In genomic region chr2:20584045-20584636, GRCh38 we compare ENCODE assay signal across 10 cellular contexts.
DNase-seq lines count a peak whose midpoint lies in the region; ATAC-seq, FAIRE-seq and TF ChIP-seq lines count a peak whose summit lies in the region.
"Had no signal": no experiment of that assay in that cellular context is flagged by ENCODE, and none has a peak within 500 bp of the region (broad histone marks: within the 10 kb centered on the region; RNA-seq: fewer than 3 reads in every experiment).

No MANE protein-coding gene starts in this region.

- no peaks in the 10 kb centered on the region for H3K36me3 ChIP-seq in adrenal gland (replicated peaks in 1 of 2)

- DNase-seq in H54 (ENCODE audit: insufficient read length, low spot score): peak; percentile 74
- peak in 2 of 7 donors; percentile 40 to 63 for DNase-seq in adrenal gland
- peak in 2 of 3 donors; percentile 15 to 48 for DNase-seq in right cardiac atrium
- DNase-seq in skeletal muscle cell (ENCODE audit: low read depth): peak; percentile 62
- DNase-seq in D341Med (ENCODE audit: low spot score): no peak
- no peak for DNase-seq in NCI-H1092 treated with DMSO at 0.1 percent for 48 hours (lab: John Stamatoyannopoulos, UW)
- no peak for DNase-seq in H4 (ENCODE audit: low spot score)
- DNase-seq: NCI-H524; stimulated activated CD4-positive, alpha-beta T cell treated with anti-CD3 and anti-CD28 coated beads, Interleukin-4, amount 100 ng/mL, for 24 hours had no signal

- no peak for FAIRE-seq in H54 (lab: Jason Lieb, UNC)

- H3K27ac ChIP-seq in adrenal gland (peak overlapping the region in 4 of 5 donors; percentile 60 to 90 (median 72)), right cardiac atrium (ENCODE audit: low read length) (peak overlapping the region; percentile 13)

- H3K27me3 ChIP-seq in adrenal gland (no peaks in the 10 kb centered on the region), right cardiac atrium (ENCODE audit: control insufficient read depth, insufficient read depth) (no peaks in the 10 kb centered on the region)

- no peak for TF ChIP-seq CTCF in adrenal gland (IDR thresholded peaks at IDR 0.05)

- TF ChIP-seq POLR2A in H54 (IDR thresholded peaks at IDR 0.05; ENCODE audit: low read depth, low read length): no peak
- no peak for TF ChIP-seq POLR2A in adrenal gland (IDR thresholded peaks at IDR 0.05)

- ATAC-seq in right cardiac atrium (peak in 1 of 2 donors; percentile 1), HG03196 (IDR thresholded peaks at IDR 0.05; ENCODE audit: unreplicated experiment) (no peak)

- H3K9me3 ChIP-seq in adrenal gland (replicated peaks in 1 of 3) (no peaks in the 10 kb centered on the region), right cardiac atrium (ENCODE audit: control insufficient read depth, low read length) (no peaks in the 10 kb centered on the region)

- intact Hi-C loops in adrenal gland (cut with DNase I): no loop called here
- intact Hi-C loops in right cardiac atrium (cut with DNase I): no loop called here

- peaks cover 31 to 45% of the 10 kb centered on the region in 2 donors for H3K4me1 ChIP-seq in adrenal gland (replicated peaks in 1 of 2)
- peaks cover 34% of the 10 kb centered on the region for H3K4me1 ChIP-seq in right cardiac atrium (ENCODE audit: control insufficient read depth, insufficient read depth, low read length)

- WGBS in adrenal gland, 4 donors: 69 to 89% (median 76%) methylated on average over 1 to 5 of the region's 5 CpGs
- 70% methylated on average over 5 of the region's 5 CpGs for WGBS in right cardiac atrium

- no peak overlapping the region for H3K4me3 ChIP-seq in adrenal gland
- H3K4me3 ChIP-seq in right cardiac atrium (ENCODE audit: low read length): no peak overlapping the region
- H3K4me3 ChIP-seq in skeletal muscle cell (ENCODE audit: low read depth, low read length): no peak overlapping the region

Comparison
In these comparisons a context has a peak if more than half of its experiments do, and no peak if none do; other contexts are left out.
1. DNase-seq: peak in H54 (single experiment), right cardiac atrium (2 of 3) and skeletal muscle cell (single experiment); none in D341Med (single experiment), NCI-H1092 treated with DMSO at 0.1 percent for 48 hours (single experiment) and H4 (single experiment).